Comparison of ENCODE assay signal across 18 cellular contexts in genomic region chr1:25993197-25993951, GRCh38. TPM values are rescaled to one million over a fixed set of nuclear protein-coding genes. Genes with fewer than 3 reads are reported as not detected.
DNase-seq lines count a peak whose midpoint lies in the region; ATAC-seq, FAIRE-seq and TF ChIP-seq lines count a peak whose summit lies in the region.
"Had no signal": no experiment of that assay in that cellular context is flagged by ENCODE, and none has a peak within 500 bp of the region (broad histone marks: within the 10 kb centered on the region; RNA-seq: fewer than 3 reads in every experiment).

No MANE protein-coding gene starts in this region.

- peaks cover 60% of the 10 kb centered on the region for H3K4me1 ChIP-seq in CD8-positive, alpha-beta memory T cell (ENCODE audit: insufficient read depth, low read length)
- peaks cover 0 to 9% (median 5%) of the 10 kb centered on the region in 4 experiments; a peak in 4 of 7 replicates for H3K4me1 ChIP-seq in H1 (replicated peaks in 1 of 4; ENCODE audit: control insufficient read depth in 3 of 4, insufficient read depth in 4 of 4, low read length in 3 of 4)

- H3K9ac ChIP-seq in H1 (replicated peaks in 1 of 4; ENCODE audit: extremely low read depth in 1 of 4, low read depth in 3 of 4, low read length in 3 of 4): no peak overlapping the region

- DNase-seq in CD8-positive, alpha-beta memory T cell: no peak
- DNase-seq in LHCN-M2 (ENCODE audit: low read depth) (peak; percentile 31), H1 (ENCODE audit: low read depth in 1 of 2, low spot score in 2 of 2) (no peak), progenitor cell of endocrine pancreas (ENCODE audit: low spot score, unreplicated experiment) (no peak)
- DNase-seq in activated CD4-positive, alpha-beta T cell treated with anti-CD3 and anti-CD28 coated beads, Interleukin-2, amount 50 U/mL, for 4 hours: no peak
- DNase-seq in activated effector memory CD4-positive, alpha-beta T cell treated with anti-CD3 and anti-CD28 coated beads, Interleukin-2, amount 50 U/mL, for 16 hours: no peak
- DNase-seq: activated B cell treated with CpG ODN at 0.5 μM for 24 hours; kidney glomerular epithelial cell; NCI-H774; occipital lobe; stimulated activated CD4-positive, alpha-beta T cell treated with anti-CD3 and anti-CD28 coated beads, Interleukin-4, amount 100 ng/mL, for 1 hour; thyroid gland had no signal

- no peak for TF ChIP-seq POLR2A in H1 (IDR thresholded peaks at IDR 0.05; ENCODE audit: control extremely low read depth in 1 of 2, low read depth in 2 of 2, low read length in 2 of 2)

- H3K79me2 ChIP-seq in H1 (ENCODE audit: control insufficient read depth in 1 of 2, insufficient read depth in 2 of 2, low read length in 2 of 2): peaks cover 0 to 2% of the 10 kb centered on the region in 2 experiments; a peak in 1 of 4 replicates

- no peak overlapping the region for H3K4me3 ChIP-seq in CD8-positive, alpha-beta memory T cell (ENCODE audit: low read length)
- H3K4me3 ChIP-seq in H1 (ENCODE audit: extremely low read depth in 1 of 4, insufficient read depth in 2 of 4, low read depth in 3 of 4, low read length in 4 of 4): no peak overlapping the region; a peak in 1 of 8 replicates
- H3K4me3 ChIP-seq: thyroid gland had no signal

- no peak overlapping the region for H2BK5ac ChIP-seq in H1 (ENCODE audit: low read depth, low read length)

- POLR2A ChIA-PET in CD8-positive, alpha-beta memory T cell (lab: Charles Lee): interaction anchor here (0.9 kb wide), 1 partner anchor 90 kb away, joined by 3 read pairs; no protein-coding TSS in a partner anchor
- POLR2A ChIA-PET in H1 (lab: Charles Lee; ENCODE audit: partially characterized antibody): interaction anchor here (0.7 to 1.6 kb wide), 6 partner anchors 15 to 175 kb away, joined by 3 to 8 read pairs (median 4); no protein-coding TSS in a partner anchor

- H2BK12ac ChIP-seq in H1 (ENCODE audit: low read depth, low read length): no peak overlapping the region

- no peaks in the 10 kb centered on the region for H3K79me1 ChIP-seq in H1 (ENCODE audit: low read depth, low read length)

- H4K20me1 ChIP-seq in H1 (replicated peaks in 1 of 2; ENCODE audit: control insufficient read depth in 1 of 2, insufficient read depth in 2 of 2, low read length in 2 of 2): no peaks in the 10 kb centered on the region

- peaks cover 65 to 80% (median 75%) of the 10 kb centered on the region in 3 donors for H3K4me1 Mint-ChIP-seq in CD8-positive, alpha-beta memory T cell
- peaks cover 10% of the 10 kb centered on the region for H3K4me1 Mint-ChIP-seq in progenitor cell of endocrine pancreas (ENCODE audit: low read depth)

- H4K8ac ChIP-seq in H1 (ENCODE audit: extremely low read depth, insufficient read depth, low read length): no peak overlapping the region

- no peaks in the 10 kb centered on the region for H3K36me3 ChIP-seq in CD8-positive, alpha-beta memory T cell (ENCODE audit: insufficient read depth, low read length)
- 0 out of 8 replicates have a peak, but pooled peaks cover 0 to 3% (median under 1%) of the 10 kb centered on the region in 4 experiments for H3K36me3 ChIP-seq in H1 (ENCODE audit: control insufficient read depth in 2 of 4, insufficient read depth in 4 of 4, low read length in 3 of 4)

- no peak overlapping the region for H3K23ac ChIP-seq in H1 (ENCODE audit: insufficient read length)

- TF ChIP-seq RAD21 in H1 (IDR thresholded peaks at IDR 0.05 in 1 of 2, conservative IDR thresholded peaks at IDR 0.05 in 1 of 2; ENCODE audit: low read depth in 2 of 2, low read length in 2 of 2): no peak

- H3K14ac ChIP-seq in H1 (ENCODE audit: insufficient read length): no peak overlapping the region

- peak overlapping the region; percentile 6 to 42; a peak in 1 of 4 replicates for H3K4me2 ChIP-seq in H1 (ENCODE audit: insufficient read depth in 1 of 2, low read depth in 2 of 2, low read length in 2 of 2)

- H3K27ac ChIP-seq in CD8-positive, alpha-beta memory T cell (ENCODE audit: low read depth, low read length): no peak overlapping the region
- H3K27ac ChIP-seq in H1 (ENCODE audit: low read depth, low read length): no peak overlapping the region

- no peaks in the 10 kb centered on the region for H3K9me3 Mint-ChIP-seq in CD8-positive, alpha-beta memory T cell
- no peaks in the 10 kb centered on the region for H3K9me3 Mint-ChIP-seq in progenitor cell of endocrine pancreas (ENCODE audit: low read depth)
- H3K9me3 Mint-ChIP-seq: activated B cell treated with CpG ODN at 0.5 μM for 24 hours; activated naive CD4-positive, alpha-beta T cell treated with anti-CD3 and anti-CD28 coated beads, Interleukin-2, amount 50 U/mL, for 72 hours had no signal

- no peak overlapping the region for H2AFZ ChIP-seq in H1 (ENCODE audit: low read length)

- H3K27me3 Mint-ChIP-seq in CD8-positive, alpha-beta memory T cell: peaks cover 0 to 3% of the 10 kb centered on the region in 2 donors
- H3K27me3 Mint-ChIP-seq in progenitor cell of endocrine pancreas: no peaks in the 10 kb centered on the region
- H3K27me3 Mint-ChIP-seq: activated B cell treated with CpG ODN at 0.5 μM for 24 hours had no signal

- no peak overlapping the region for H2BK20ac ChIP-seq in H1 (ENCODE audit: low read length)

- no peaks in the 10 kb centered on the region for H3K27me3 ChIP-seq in CD8-positive, alpha-beta memory T cell (ENCODE audit: insufficient read depth, low read length, poor library complexity, severe bottlenecking)
- no peaks in the 10 kb centered on the region; a peak in 1 of 7 replicates for H3K27me3 ChIP-seq in H1 (replicated peaks in 1 of 4; ENCODE audit: control insufficient read depth in 3 of 4, extremely low read depth in 1 of 4, insufficient read depth in 3 of 4, low read length in 3 of 4)
- H3K27me3 ChIP-seq: thyroid gland had no signal

- H2AK5ac ChIP-seq in H1 (ENCODE audit: low read depth, low read length): no peak overlapping the region

- no peaks in the 10 kb centered on the region for H3K9me3 ChIP-seq in CD8-positive, alpha-beta memory T cell (ENCODE audit: low read length)
- H3K9me3 ChIP-seq in H1 (ENCODE audit: insufficient read depth in 2 of 2, low read depth in 1 of 2, low read length in 1 of 2): no peaks in the 10 kb centered on the region
- H3K9me3 ChIP-seq: thyroid gland had no signal

- no peak overlapping the region for H3K56ac ChIP-seq in H1 (replicated peaks; ENCODE audit: insufficient read length, low read depth, low read length)

- H3K4me3 Mint-ChIP-seq in CD8-positive, alpha-beta memory T cell: peak overlapping the region in 4 of 7 donors; percentile 6 to 73 (median 38)
- H3K4me3 Mint-ChIP-seq in progenitor cell of endocrine pancreas (ENCODE audit: low read depth): no peak overlapping the region
- H3K4me3 Mint-ChIP-seq: activated B cell treated with CpG ODN at 0.5 μM for 24 hours had no signal

- no peak overlapping the region for H2BK15ac ChIP-seq in H1 (ENCODE audit: low read length)

- FAIRE-seq in H1 (lab: Jason Lieb, UNC): no peak
- FAIRE-seq: RCC 7860 had no signal

- no peak overlapping the region for H4K5ac ChIP-seq in H1 (ENCODE audit: insufficient read length, low read depth, low read length)

- peaks cover 0 to 27% (median 10%) of the 10 kb centered on the region in 3 donors for H3K36me3 Mint-ChIP-seq in CD8-positive, alpha-beta memory T cell
- H3K36me3 Mint-ChIP-seq in progenitor cell of endocrine pancreas (ENCODE audit: insufficient read depth): peaks cover 1% of the 10 kb centered on the region

- H3K27ac Mint-ChIP-seq in CD8-positive, alpha-beta memory T cell: peak overlapping the region; percentile 18 to 91 (median 76)
- peak overlapping the region; percentile 14 for H3K27ac Mint-ChIP-seq in progenitor cell of endocrine pancreas
- H3K27ac Mint-ChIP-seq: activated B cell treated with CpG ODN at 0.5 μM for 24 hours had no signal

- H3K18ac ChIP-seq in H1 (ENCODE audit: extremely low read depth, low read length): no peak overlapping the region

- CTCF ChIA-PET in CD8-positive, alpha-beta memory T cell (lab: Charles Lee): interaction anchor here (0.7 to 10.0 kb wide), 2 partner anchors 97 to 137 kb away, joined by 3 to 204 read pairs; no protein-coding TSS in a partner anchor
- CTCF ChIA-PET in H1 (lab: Charles Lee; ENCODE audit: partially characterized antibody): interaction anchor here (0.6 to 20.0 kb wide), 9 partner anchors 11 to 426 kb away, joined by 3 to 330 read pairs (median 4); partner anchors contain the start of gene STMN1

- 83% methylated on average over 8 of the region's 8 CpGs; no CpG with 5 or more reads in 1 of the 2 experiments for WGBS in H1 (ENCODE audit: extremely low coverage in 1 of 2, insufficient coverage in 1 of 2, insufficient read length in 1 of 2, insufficient replicate concordance in 2 of 2, low coverage in 1 of 2, low lambda C conversion rate in 2 of 2, missing lambda C conversion rate in 1 of 2), 2 experiments

- no peak overlapping the region for H4K91ac ChIP-seq in H1 (replicated peaks; ENCODE audit: insufficient read length, low read length)

- ATAC-seq in HG03025 (IDR thresholded peaks at IDR 0.05; ENCODE audit: low FRiP score, unreplicated experiment): no peak
- ATAC-seq: activated naive CD4-positive, alpha-beta T cell treated with anti-CD3 and anti-CD28 coated beads, Interleukin-2, amount 50 U/mL, for 72 hours; HCT116 had no signal

- H2BK120ac ChIP-seq in H1 (replicated peaks; ENCODE audit: low read depth, low read length): no peak overlapping the region

- no peak overlapping the region for H3K4ac ChIP-seq in H1 (replicated peaks; ENCODE audit: insufficient read length, low read depth, low read length)

- no peak for TF ChIP-seq EP300 in H1 (IDR thresholded peaks at IDR 0.05; ENCODE audit: borderline replicate concordance in 1 of 2, low read depth in 2 of 2, low read length in 2 of 2)

- H3K23me2 ChIP-seq in H1 (ENCODE audit: low read depth, low read length): peaks cover 4% of the 10 kb centered on the region; the same call in 1 of the 2 replicates

- TF ChIP-seq CTCF in H1 (IDR thresholded peaks at IDR 0.05; ENCODE audit: control extremely low read depth in 1 of 3, insufficient read depth in 1 of 3, low read depth in 1 of 3, low read length in 3 of 3): no peak
- no peak for TF ChIP-seq CTCF in progenitor cell of endocrine pancreas (IDR thresholded peaks at IDR 0.05; ENCODE audit: unreplicated experiment)

RNA-seq across cellular contexts. Expression of gene PAFAH2, which starts 4.5 kb away (rescaled TPM):
- 10 to 100 TPM; 11.8 to 12.1 TPM for total RNA-seq in CD8-positive, alpha-beta memory T cell
- polyA plus RNA-seq in CD8-positive, alpha-beta memory T cell: 28.6 TPM
- total RNA-seq in LHCN-M2 (2014; rRNA removed) (13.5 and 16.1 TPM in 2 replicates), progenitor cell of endocrine pancreas (12.8 and 14.5 TPM in 2 replicates)
- polyA plus RNA-seq in LHCN-M2 (2012): 6.7 TPM
- 7.6 and 9.3 TPM in 2 replicates for total RNA-seq in H1 (2021; fragmentation: NEBNext Ultra II Directional; extraction: Animal tissue kit (Norgen Biotek cat#: 25700))
- polyA plus RNA-seq in H1 (2011; rRNA removed): 7.7 and 15.6 TPM in 2 replicates
- 11.2 TPM for polyA plus RNA-seq in H1 (2011; cell fraction: cytosol; rRNA removed)
- polyA plus RNA-seq in H1 (2011; cell fraction: nucleus; rRNA removed): 7.6 TPM
- 7.8 to 9.2 TPM (median 8.0 TPM) in 4 replicates for polyA plus RNA-seq in H1 (2012, experiment 1 of 2)
- polyA plus RNA-seq in H1 (2012, experiment 2 of 2): 5.3 TPM
- 4.8 TPM for polyA plus RNA-seq in H1 (2013, experiment 1 of 2)
- 4.5 TPM for polyA plus RNA-seq in H1 (2013, experiment 2 of 2)
- 12.3 TPM in 2 replicates for polyA minus RNA-seq in H1 (2011; rRNA and poly(A)+ RNA removed)
- 7.9 TPM for polyA minus RNA-seq in H1 (2011; cell fraction: cytosol; rRNA and poly(A)+ RNA removed)
- 4.5 TPM for polyA minus RNA-seq in H1 (2011; cell fraction: nucleus; rRNA and poly(A)+ RNA removed)

RNA-seq across cellular contexts. Expression of gene EXTL1, which starts 28.2 kb away (rescaled TPM):
- total RNA-seq in CD8-positive, alpha-beta memory T cell: not detected
- polyA plus RNA-seq in CD8-positive, alpha-beta memory T cell: not detected
- total RNA-seq in LHCN-M2 (2014; rRNA removed) (1.0 and 1.2 TPM in 2 replicates), progenitor cell of endocrine pancreas (3.6 and 4.1 TPM in 2 replicates)
- polyA plus RNA-seq in LHCN-M2 (2012): 7.5 TPM
- 1.2 and 1.3 TPM in 2 replicates for total RNA-seq in H1 (2021; fragmentation: NEBNext Ultra II Directional; extraction: Animal tissue kit (Norgen Biotek cat#: 25700))
- polyA plus RNA-seq in H1 (2011; rRNA removed): 0.89 and 2.0 TPM in 2 replicates
- 1.2 TPM for polyA plus RNA-seq in H1 (2011; cell fraction: cytosol; rRNA removed)
- polyA plus RNA-seq in H1 (2011; cell fraction: nucleus; rRNA removed): 3.4 TPM
- polyA plus RNA-seq in H1 (2012, experiment 1 of 2): 0.34 to 0.88 TPM (median 0.71 TPM) in 4 replicates
- polyA plus RNA-seq in H1 (2012, experiment 2 of 2): 0.60 TPM
- polyA plus RNA-seq in H1 (2013, experiment 1 of 2): 0.41 TPM
- 0.33 TPM for polyA plus RNA-seq in H1 (2013, experiment 2 of 2)
- polyA minus RNA-seq in H1 (2011; rRNA and poly(A)+ RNA removed): 2.3 and 2.8 TPM in 2 replicates
- not detected for polyA minus RNA-seq in H1 (2011; cell fraction: cytosol; rRNA and poly(A)+ RNA removed)
- 6.6 TPM for polyA minus RNA-seq in H1 (2011; cell fraction: nucleus; rRNA and poly(A)+ RNA removed)
- total RNA-seq: activated B cell treated with CpG ODN at 0.5 μM for 24 hours; activated naive CD4-positive, alpha-beta T cell treated with anti-CD3 and anti-CD28 coated beads, Interleukin-2, amount 50 U/mL, for 72 hours; mesenteric fat pad had no signal

RNA-seq across cellular contexts. Expression of gene SLC30A2, which starts 52.5 kb away (rescaled TPM):
- not detected for total RNA-seq in CD8-positive, alpha-beta memory T cell
- polyA plus RNA-seq in CD8-positive, alpha-beta memory T cell: not detected
- total RNA-seq in LHCN-M2 (2014; rRNA removed) (not detected in 2 replicates), progenitor cell of endocrine pancreas (0.13 and 0.17 TPM in 2 replicates)
- 0.02 TPM for polyA plus RNA-seq in LHCN-M2 (2012)
- 0.19 TPM in 1 of 2 replicates, not detected in the other for total RNA-seq in H1 (2021; fragmentation: NEBNext Ultra II Directional; extraction: Animal tissue kit (Norgen Biotek cat#: 25700))
- polyA plus RNA-seq in H1 (2011; rRNA removed): 0.76 and 0.78 TPM in 2 replicates
- polyA plus RNA-seq in H1 (2011; cell fraction: cytosol; rRNA removed): 0.58 TPM
- 0.57 TPM for polyA plus RNA-seq in H1 (2011; cell fraction: nucleus; rRNA removed)
- polyA plus RNA-seq in H1 (2012, experiment 1 of 2): 0.07 to 0.81 TPM (median 0.43 TPM) in 4 replicates
- not detected for polyA plus RNA-seq in H1 (2012, experiment 2 of 2)
- polyA plus RNA-seq in H1 (2013, experiment 1 of 2): 0.06 TPM
- 0.09 TPM for polyA plus RNA-seq in H1 (2013, experiment 2 of 2)
- polyA minus RNA-seq in H1 (2011; rRNA and poly(A)+ RNA removed): 0.88 TPM in 2 replicates
- polyA minus RNA-seq in H1 (2011; cell fraction: cytosol; rRNA and poly(A)+ RNA removed): not detected
- 0.20 TPM for polyA minus RNA-seq in H1 (2011; cell fraction: nucleus; rRNA and poly(A)+ RNA removed)
- total RNA-seq: activated B cell treated with CpG ODN at 0.5 μM for 24 hours; activated naive CD4-positive, alpha-beta T cell treated with anti-CD3 and anti-CD28 coated beads, Interleukin-2, amount 50 U/mL, for 72 hours; mesenteric fat pad; occipital lobe had no signal
- polyA plus RNA-seq: BJ had no signal
